In the genomic region with DNA sequence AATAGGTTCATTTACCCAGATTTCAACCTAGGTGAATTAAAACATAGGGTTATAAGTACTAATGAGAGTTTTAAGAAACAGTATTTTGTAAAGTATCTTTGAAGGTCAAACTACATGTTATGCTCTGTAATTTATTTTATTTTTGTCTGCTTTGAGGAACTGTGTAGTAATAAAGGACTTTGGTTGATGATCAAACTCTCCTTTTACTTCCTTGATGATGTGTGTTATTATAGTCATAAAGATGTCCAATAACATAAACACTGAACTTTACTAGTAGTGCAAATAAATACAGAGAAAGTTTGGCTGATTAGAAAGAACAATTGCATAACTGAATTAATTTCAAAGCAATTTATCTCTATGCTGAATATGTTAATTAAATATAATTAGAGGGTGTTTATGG, we compare ENCODE assay signal across 1 cellular context.
TF ChIP-seq lines count a peak whose summit lies in the region.

No MANE protein-coding gene starts in this region.

TF ChIP-seq in HCT116, 20 proteins besides CTCF, POLR2A, EP300 and RAD21 (continued from another document):
- no peak for TF ChIP-seq ZFX (IDR thresholded peaks at IDR 0.05)
- TF ChIP-seq EZH2phosphoT487 (IDR thresholded peaks at IDR 0.05; ENCODE audit: borderline replicate concordance), result no peak
- TF ChIP-seq, protein P1, sequence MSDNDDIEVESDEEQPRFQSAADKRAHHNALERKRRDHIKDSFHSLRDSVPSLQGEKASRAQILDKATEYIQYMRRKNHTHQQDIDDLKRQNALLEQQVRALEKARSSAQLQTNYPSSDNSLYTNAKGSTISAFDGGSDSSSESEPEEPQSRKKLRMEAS (IDR thresholded peaks at IDR 0.05), result no peak
- no peak for TF ChIP-seq CBX3 (IDR thresholded peaks at IDR 0.05; ENCODE audit: low read depth)
- TF ChIP-seq YY1 (IDR thresholded peaks at IDR 0.05; ENCODE audit: extremely low read depth, insufficient replicate concordance, low read depth, low read length), result no peak
- no peak for TF ChIP-seq SRF (IDR thresholded peaks at IDR 0.05; ENCODE audit: low read depth)
- no peak for TF ChIP-seq JUND (IDR thresholded peaks at IDR 0.05)
- TF ChIP-seq EGR1 (IDR thresholded peaks at IDR 0.05; ENCODE audit: low read depth), result no peak
- no peak for TF ChIP-seq TCF7L2 (IDR thresholded peaks at IDR 0.05; ENCODE audit: borderline replicate concordance, extremely low read depth, insufficient read depth, insufficient read length)
- no peak for TF ChIP-seq EZH2 (IDR thresholded peaks at IDR 0.05)
